Comparison of ENCODE assay signal across 34 cellular contexts in genomic region chr3:82816086-82816485, GRCh38.
DNase-seq lines count a peak whose midpoint lies in the region; ATAC-seq, FAIRE-seq and TF ChIP-seq lines count a peak whose summit lies in the region.
"Had no signal": no experiment of that assay in that cellular context is flagged by ENCODE, and none has a peak within 500 bp of the region (broad histone marks: within the 10 kb centered on the region; RNA-seq: fewer than 3 reads in every experiment).

No MANE protein-coding gene starts in this region.

- H3K27me3 ChIP-seq in bronchial epithelial cell (ENCODE audit: control insufficient read depth, insufficient read depth, low read length), result no peaks in the 10 kb centered on the region
- H3K27me3 ChIP-seq in foreskin keratinocyte, result no peaks in the 10 kb centered on the region
- H3K27me3 ChIP-seq in PC-3 (ENCODE audit: low read length), result no peaks in the 10 kb centered on the region
- H3K27me3 ChIP-seq: BE2C; BLaER1; BLaER1 treated with 17β-estradiol and CSF1 and Interleukin-3, amounts not matched to agents 10 nM and 100 nM had no signal

- no peaks in the 10 kb centered on the region for H4K20me1 ChIP-seq in PC-3 (ENCODE audit: low read length)
- H4K20me1 ChIP-seq: BLaER1; BLaER1 treated with 17β-estradiol and CSF1 and Interleukin-3, amounts not matched to agents 10 nM and 100 nM had no signal

- H3K9me3 ChIP-seq in PC-3 (ENCODE audit: low read length), result peaks cover 4% of the 10 kb centered on the region; the same call in 1 of the 2 replicates
- H3K9me3 ChIP-seq: A549, BE2C, Caco-2 had no signal

- POLR2A ChIA-PET in PC-3 (lab: Charles Lee; ENCODE audit: unreplicated experiment), result no interaction called here

- no peak for FAIRE-seq in bronchial epithelial cell (lab: Jason Lieb, UNC)
- FAIRE-seq: A549, D721Med had no signal

- no peak for TF ChIP-seq CTCF in bronchial epithelial cell (IDR thresholded peaks at IDR 0.05; ENCODE audit: insufficient read depth, low read length, severe bottlenecking)
- TF ChIP-seq CTCF in epithelial cell of esophagus (IDR thresholded peaks at IDR 0.05; ENCODE audit: insufficient read depth, low read depth, low read length, missing control alignments), result no peak
- no peak for TF ChIP-seq CTCF in foreskin keratinocyte (conservative IDR thresholded peaks at IDR 0.05)
- TF ChIP-seq CTCF in PC-3 (conservative IDR thresholded peaks at IDR 0.05; ENCODE audit: low read depth, low read length), result no peak

- peak; percentile 26 for DNase-seq in bronchial epithelial cell (ENCODE audit: low read depth)
- DNase-seq in epithelial cell of esophagus (ENCODE audit: low read depth), result peak; percentile 55
- no peak for DNase-seq in epithelial cell of prostate (ENCODE audit: low read depth, low spot score)
- peak; percentile 17 to 65 for DNase-seq in foreskin keratinocyte
- no peak for DNase-seq in foreskin melanocyte
- no peak for DNase-seq in activated T-cell treated with anti-CD3 and anti-CD28 coated beads for 4 hours
- no peak for DNase-seq in PC-3
- DNase-seq: 8988T; ACHN; AML-193; BE2C; C1 segment of cervical spinal cord; Caco-2; Calu3; CD4-positive, alpha-beta memory T cell; CD4-positive, alpha-beta T cell; CD4-positive, CD25-positive, alpha-beta regulatory T cell; CD8-positive, alpha-beta memory T cell; CD8-positive, alpha-beta T cell; COR-L47; DMS 273 treated with DMSO at 0.1 percent for 48 hours; DMS153; DMS53; DMS79; DMS79 treated with DMSO at 0.1 percent for 48 hours; DND-41; EL had no signal

- H3K36me3 ChIP-seq in bronchial epithelial cell (ENCODE audit: control insufficient read depth, insufficient read depth, low read length) (no peaks in the 10 kb centered on the region), PC-3 (ENCODE audit: low read depth, low read length) (no peaks in the 10 kb centered on the region)
- H3K36me3 ChIP-seq: BE2C, BLaER1 had no signal

- CTCF ChIA-PET in PC-3 (lab: Charles Lee), result no interaction called here

- intact Hi-C loops in PC-3 (cut with micrococcal nuclease), result no loop called here

- no peaks in the 10 kb centered on the region for H3F3A ChIP-seq in PC-3 (ENCODE audit: low read length, unreplicated experiment)

- H3K79me2 ChIP-seq in PC-3 (ENCODE audit: low read length), result no peaks in the 10 kb centered on the region

- no peak overlapping the region for H2AFZ ChIP-seq in PC-3 (ENCODE audit: low read length)

- no peaks in the 10 kb centered on the region for H3K4me1 ChIP-seq in foreskin keratinocyte
- no peaks in the 10 kb centered on the region for H3K4me1 ChIP-seq in PC-3 (ENCODE audit: insufficient read depth, low read length)
- H3K4me1 ChIP-seq: A549; BE2C; BLaER1; BLaER1 treated with 17β-estradiol and CSF1 and Interleukin-3, amounts not matched to agents 10 nM and 100 nM; Caco-2 had no signal

- ATAC-seq in foreskin keratinocyte (no peak), HG02763 (IDR thresholded peaks at IDR 0.05; ENCODE audit: unreplicated experiment) (no peak), PC-3 (no peak)
- ATAC-seq: A549; CD8-positive, alpha-beta T cell had no signal

- no peak overlapping the region for H3K4me2 ChIP-seq in PC-3 (ENCODE audit: low read length)
- H3K4me2 ChIP-seq: A549; BLaER1; BLaER1 treated with 17β-estradiol and CSF1 and Interleukin-3, amounts not matched to agents 10 nM and 100 nM had no signal

- H3K9me2 ChIP-seq in PC-3 (replicated peaks; ENCODE audit: low read length), result no peaks in the 10 kb centered on the region

- H3K4me3 ChIP-seq in bronchial epithelial cell (ENCODE audit: low read depth, low read length) (no peak overlapping the region), epithelial cell of esophagus (ENCODE audit: low read length) (no peak overlapping the region), PC-3 (ENCODE audit: low read length) (no peak overlapping the region)
- H3K4me3 ChIP-seq: A549, BLaER1 had no signal

- BruUV-seq in PC-3 (replicated peaks; lab: Mats Ljungman, UMichigan), result no TSS peak

- no peak overlapping the region for H3K9ac ChIP-seq in PC-3 (ENCODE audit: low read length)
- H3K9ac ChIP-seq: BLaER1; BLaER1 treated with 17β-estradiol and CSF1 and Interleukin-3, amounts not matched to agents 10 nM and 100 nM had no signal

- H3K27ac ChIP-seq in epithelial cell of prostate (peak overlapping the region; percentile 10), foreskin keratinocyte (no peak overlapping the region), PC-3 (ENCODE audit: low read length) (no peak overlapping the region)
- H3K27ac ChIP-seq: 22Rv1; A549; BLaER1; BLaER1 treated with 17β-estradiol and CSF1 and Interleukin-3, amounts not matched to agents 10 nM and 100 nM; C4-2B had no signal

Comparison
In these comparisons a context has a peak if more than half of its experiments do, and no peak if none do; other contexts are left out.
1. DNase-seq: peak in bronchial epithelial cell (single experiment), epithelial cell of esophagus (single experiment) and foreskin keratinocyte (2 of 2); none in epithelial cell of prostate (single experiment), foreskin melanocyte (single experiment), activated T-cell treated with anti-CD3 and anti-CD28 coated beads for 4 hours (single experiment) and PC-3 (single experiment).